9 cellular contexts compared by ENCODE assay signal in genomic region chr10:30820282-30820991, GRCh38.
DNase-seq lines count a peak whose midpoint lies in the region; ATAC-seq and TF ChIP-seq lines count a peak whose summit lies in the region.
"Had no signal": no experiment of that assay in that cellular context is flagged by ENCODE, and none has a peak within 500 bp of the region (broad histone marks: within the 10 kb centered on the region; RNA-seq: fewer than 3 reads in every experiment).

No MANE protein-coding gene starts in this region.

- DNase-seq in RPMI7951 (ENCODE audit: low read depth) (peak; percentile 96), esophagus muscularis mucosa (ENCODE audit: extremely low spot score) (no peak), vagina (ENCODE audit: extremely low spot score in 2 of 2) (no peak)
- no peak for DNase-seq in stimulated activated CD4-positive, alpha-beta T cell treated with anti-CD3 and anti-CD28 coated beads, Interleukin-15, amount 100 ng/mL, for 24 hours
- DNase-seq in activated T-helper 1 cell treated with anti-CD3 and anti-CD28 coated beads, Interleukin-12 subunit alpha, Interleukin-12 subunit beta, Interleukin-2, Interleukin-4 antibody, amounts not matched to agents 30 ng/mL and 10 ng/mL and 1 ng/mL, durations not matched to agents 14 hours and 24 hours and 36 hours (ENCODE audit: low spot score), result no peak
- DNase-seq: NCI-H748 treated with DMSO at 0.1 percent for 48 hours, T-helper 9 cell had no signal

- no peak for TF ChIP-seq EP300 in esophagus muscularis mucosa (IDR thresholded peaks at IDR 0.05)

- H3K4me1 ChIP-seq in esophagus muscularis mucosa (peaks cover 14 to 49% (median 44%) of the 10 kb centered on the region in 4 donors), muscle layer of colon (ENCODE audit: insufficient read depth, low read length) (peaks cover 61% of the 10 kb centered on the region), vagina (peaks cover 60% of the 10 kb centered on the region)

- intact Hi-C loops in esophagus muscularis mucosa (cut with DNase I) (no loop called here), vagina (cut with DNase I) (no loop called here)
- intact Hi-C loops in activated T-helper 1 cell treated with anti-CD3 and anti-CD28 coated beads, Interleukin-12 subunit alpha, Interleukin-12 subunit beta, Interleukin-2, Interleukin-4 antibody, amounts not matched to agents 30 ng/mL and 10 ng/mL and 1 ng/mL, durations not matched to agents 14 hours and 24 hours and 36 hours (cut with micrococcal nuclease), result no loop called here

- no peak for ATAC-seq in HG02938 (IDR thresholded peaks at IDR 0.05; ENCODE audit: unreplicated experiment)

- H3K27ac Mint-ChIP-seq in activated T-helper 1 cell treated with anti-CD3 and anti-CD28 coated beads, Interleukin-12 subunit alpha, Interleukin-12 subunit beta, Interleukin-2, Interleukin-4 antibody, amounts not matched to agents 30 ng/mL and 10 ng/mL and 1 ng/mL, durations not matched to agents 14 hours and 24 hours and 36 hours, result no peak overlapping the region

- peak overlapping the region; percentile 24 for H3K9ac ChIP-seq in muscle layer of colon (ENCODE audit: low read length)

- H3K27me3 ChIP-seq in esophagus muscularis mucosa (no peaks in the 10 kb centered on the region), muscle layer of colon (ENCODE audit: control insufficient read depth in 1 of 2, insufficient read depth in 2 of 2, low read length in 2 of 2) (no peaks in the 10 kb centered on the region), vagina (no peaks in the 10 kb centered on the region)

- peak overlapping the region; percentile 27 to 67 (median 54) for H3K27ac ChIP-seq in esophagus muscularis mucosa (replicated peaks in 1 of 4)
- H3K27ac ChIP-seq in muscle layer of colon (ENCODE audit: low read depth, low read length), result peak overlapping the region; percentile 77
- H3K27ac ChIP-seq in vagina, result peak overlapping the region; percentile 85

- no peaks in the 10 kb centered on the region for H3K9me3 Mint-ChIP-seq in activated T-helper 1 cell treated with anti-CD3 and anti-CD28 coated beads, Interleukin-12 subunit alpha, Interleukin-12 subunit beta, Interleukin-2, Interleukin-4 antibody, amounts not matched to agents 30 ng/mL and 10 ng/mL and 1 ng/mL, durations not matched to agents 14 hours and 24 hours and 36 hours

- H3K36me3 Mint-ChIP-seq in activated T-helper 1 cell treated with anti-CD3 and anti-CD28 coated beads, Interleukin-12 subunit alpha, Interleukin-12 subunit beta, Interleukin-2, Interleukin-4 antibody, amounts not matched to agents 30 ng/mL and 10 ng/mL and 1 ng/mL, durations not matched to agents 14 hours and 24 hours and 36 hours (ENCODE audit: low read depth), result no peaks in the 10 kb centered on the region

- no peaks in the 10 kb centered on the region for H3K27me3 Mint-ChIP-seq in activated T-helper 1 cell treated with anti-CD3 and anti-CD28 coated beads, Interleukin-12 subunit alpha, Interleukin-12 subunit beta, Interleukin-2, Interleukin-4 antibody, amounts not matched to agents 30 ng/mL and 10 ng/mL and 1 ng/mL, durations not matched to agents 14 hours and 24 hours and 36 hours (ENCODE audit: insufficient read depth)

- no peak overlapping the region for H3K4me3 Mint-ChIP-seq in activated T-helper 1 cell treated with anti-CD3 and anti-CD28 coated beads, Interleukin-12 subunit alpha, Interleukin-12 subunit beta, Interleukin-2, Interleukin-4 antibody, amounts not matched to agents 30 ng/mL and 10 ng/mL and 1 ng/mL, durations not matched to agents 14 hours and 24 hours and 36 hours

- H3K4me3 ChIP-seq in esophagus muscularis mucosa, result peak overlapping the region in 1 of 4 donors; percentile 5
- peak overlapping the region in 1 of 2 donors; percentile 49 for H3K4me3 ChIP-seq in muscle layer of colon (ENCODE audit: low read depth in 1 of 2, low read length in 2 of 2)
- no peak overlapping the region for H3K4me3 ChIP-seq in vagina

- TF ChIP-seq CTCF in esophagus muscularis mucosa (IDR thresholded peaks at IDR 0.05) (no peak), vagina (IDR thresholded peaks at IDR 0.05) (no peak)

- no peaks in the 10 kb centered on the region for H3K9me3 ChIP-seq in esophagus muscularis mucosa
- no peaks in the 10 kb centered on the region for H3K9me3 ChIP-seq in muscle layer of colon (ENCODE audit: low read length)
- no peaks in the 10 kb centered on the region for H3K9me3 ChIP-seq in vagina

- H3K36me3 ChIP-seq in esophagus muscularis mucosa, result no peaks in the 10 kb centered on the region
- no peaks in the 10 kb centered on the region for H3K36me3 ChIP-seq in muscle layer of colon (ENCODE audit: insufficient read depth, low read length)
- no peaks in the 10 kb centered on the region for H3K36me3 ChIP-seq in vagina

- WGBS in esophagus muscularis mucosa, result 53% methylated on average over 10 of the region's 10 CpGs

- TF ChIP-seq POLR2A in esophagus muscularis mucosa (IDR thresholded peaks at IDR 0.05; ENCODE audit: low read depth) (no peak), vagina (IDR thresholded peaks at IDR 0.05) (no peak)

- H3K4me1 Mint-ChIP-seq in activated T-helper 1 cell treated with anti-CD3 and anti-CD28 coated beads, Interleukin-12 subunit alpha, Interleukin-12 subunit beta, Interleukin-2, Interleukin-4 antibody, amounts not matched to agents 30 ng/mL and 10 ng/mL and 1 ng/mL, durations not matched to agents 14 hours and 24 hours and 36 hours (ENCODE audit: low read depth), result no peaks in the 10 kb centered on the region
